In the genomic region with DNA sequence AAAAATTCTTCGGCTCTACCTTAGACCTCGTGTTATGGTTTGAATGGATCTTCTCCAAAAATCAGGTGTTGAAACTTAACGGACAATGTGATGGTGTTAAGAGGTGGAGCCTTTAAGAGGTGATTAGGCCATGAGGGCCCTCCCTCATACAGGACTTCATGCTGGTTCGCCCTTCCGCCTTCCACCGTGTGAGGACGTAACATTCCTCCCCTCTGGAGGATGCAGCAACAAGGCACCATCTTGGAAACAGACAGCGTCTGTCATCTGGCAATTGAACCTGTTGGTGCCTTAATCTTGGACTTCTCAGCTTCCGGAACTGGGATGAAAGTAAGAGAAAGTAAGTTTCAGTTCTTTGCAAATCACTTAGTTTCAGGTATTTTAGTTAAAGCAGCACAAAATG, we compare ENCODE assay signal across 14 cellular contexts.
DNase-seq lines count a peak whose midpoint lies in the region; ATAC-seq and TF ChIP-seq lines count a peak whose summit lies in the region.
"Had no signal": no experiment of that assay in that cellular context is flagged by ENCODE, and none has a peak within 500 bp of the region (broad histone marks: within the 10 kb centered on the region; RNA-seq: fewer than 3 reads in every experiment).

No MANE protein-coding gene starts in this region.

- no peaks in the 10 kb centered on the region for H3K36me3 ChIP-seq in GM23338 (ENCODE audit: insufficient read depth)
- H3K36me3 ChIP-seq in HUES64 (ENCODE audit: insufficient read depth, low read length): no peaks in the 10 kb centered on the region
- H3K36me3 ChIP-seq in iPS-15b (ENCODE audit: control insufficient read depth, insufficient read depth, low read length): no peaks in the 10 kb centered on the region
- no peaks in the 10 kb centered on the region for H3K36me3 ChIP-seq in heart right ventricle
- H3K36me3 ChIP-seq: BE2C had no signal

- H3K9me2 ChIP-seq in GM23338 (ENCODE audit: insufficient read depth): peaks cover 7% of the 10 kb centered on the region; the same call in 1 of the 2 replicates

- no peaks in the 10 kb centered on the region for H3K27me3 ChIP-seq in GM23338 (ENCODE audit: insufficient read depth)
- peaks cover 41% of the 10 kb centered on the region for H3K27me3 ChIP-seq in HUES64 (ENCODE audit: insufficient read depth, low read length)
- H3K27me3 ChIP-seq in iPS-15b (ENCODE audit: control insufficient read depth, insufficient read depth, low read length): peaks cover 6% of the 10 kb centered on the region
- no peaks in the 10 kb centered on the region for H3K27me3 ChIP-seq in heart right ventricle
- H3K27me3 ChIP-seq: BE2C had no signal

- peak overlapping the region; percentile 64; the same call in 1 of the 2 replicates for H3K4me2 ChIP-seq in GM23338

- WGBS in HUES64: 38% methylated on average over 9 of the region's 9 CpGs
- 71 to 81% methylated on average over 9 of the region's 9 CpGs for WGBS in heart right ventricle, 2 donors

- ATAC-seq in GM23338: peak; percentile 80
- no peak for ATAC-seq in heart right ventricle

- H3K27ac ChIP-seq in GM23338 (ENCODE audit: low read depth) (no peak overlapping the region), HUES64 (ENCODE audit: low read depth, low read length) (peak overlapping the region; percentile 94), heart right ventricle (no peak overlapping the region)
- H3K27ac ChIP-seq: C4-2B had no signal

- no peaks in the 10 kb centered on the region for H3K9me3 Mint-ChIP-seq in GM23338
- H3K9me3 Mint-ChIP-seq: CD4-positive, alpha-beta memory T cell had no signal

- no peak overlapping the region for H3K9ac ChIP-seq in HUES64 (ENCODE audit: low read depth, low read length)
- H3K9ac ChIP-seq in iPS-15b (ENCODE audit: low read depth, low read length): no peak overlapping the region

- H3K4me1 Mint-ChIP-seq in GM23338: peaks cover 27% of the 10 kb centered on the region
- H3K4me1 Mint-ChIP-seq: CD4-positive, alpha-beta memory T cell had no signal

- DNase-seq in GM23338 (ENCODE audit: low spot score) (peak; percentile 42), heart right ventricle (no peak), HK-2 (ENCODE audit: unreplicated experiment) (no peak), AG20443 (ENCODE audit: low spot score) (no peak)
- no peak for DNase-seq in stimulated activated CD8-positive, alpha-beta memory T cell treated with anti-CD3 and anti-CD28 coated beads, Interleukin-4, amount 100 ng/mL, for 48 hours
- DNase-seq: BE2C; CD4-positive, alpha-beta memory T cell; DMS79; GDM1; IMR-90; KBM-7 had no signal

- no peak overlapping the region for H3K4me3 Mint-ChIP-seq in GM23338
- H3K4me3 Mint-ChIP-seq: CD4-positive, alpha-beta memory T cell had no signal

- H3K4me3 ChIP-seq in GM23338 (no peak overlapping the region), HUES64 (ENCODE audit: low read length) (peak overlapping the region; percentile 26), iPS-15b (ENCODE audit: low read depth, low read length) (peak overlapping the region; percentile 24), heart right ventricle (no peak overlapping the region)

- peaks cover 23% of the 10 kb centered on the region for H3K4me1 ChIP-seq in GM23338 (ENCODE audit: insufficient read depth)
- H3K4me1 ChIP-seq in HUES64 (ENCODE audit: insufficient read depth, low read length): peaks cover 23% of the 10 kb centered on the region
- H3K4me1 ChIP-seq in iPS-15b (ENCODE audit: control insufficient read depth, insufficient read depth, low read length): peaks cover 21% of the 10 kb centered on the region
- peaks cover 0 to under 1% (median 0%) of the 10 kb centered on the region in 9 donors for H3K4me1 ChIP-seq in heart right ventricle
- H3K4me1 ChIP-seq: BE2C had no signal

- no peaks in the 10 kb centered on the region for H3K79me2 ChIP-seq in GM23338 (replicated peaks; ENCODE audit: insufficient read depth)

- TF ChIP-seq CTCF in GM23338 (conservative IDR thresholded peaks at IDR 0.05; ENCODE audit: low read depth in 2 of 2) (no peak), heart right ventricle (IDR thresholded peaks at IDR 0.05) (no peak)

- no peak overlapping the region for H3K27ac Mint-ChIP-seq in GM23338
- H3K27ac Mint-ChIP-seq: CD4-positive, alpha-beta memory T cell had no signal

- no peaks in the 10 kb centered on the region for H4K20me1 ChIP-seq in GM23338 (replicated peaks; ENCODE audit: insufficient read depth)

- intact Hi-C loops in heart right ventricle (cut with DNase I): loop anchor here in 2 of 10 donors (10.0 kb wide), 2 partner anchors 124 to 494 kb away; partner anchors contain the start of gene SPRED2 (in 1 of the 2)

- no peaks in the 10 kb centered on the region for H3F3A ChIP-seq in GM23338 (replicated peaks; ENCODE audit: low read depth)

- H3K9me3 ChIP-seq in HUES64 (ENCODE audit: insufficient read depth, low read depth, low read length): no peaks in the 10 kb centered on the region
- H3K9me3 ChIP-seq in iPS-15b (ENCODE audit: control insufficient read depth, insufficient read depth, low read length): no peaks in the 10 kb centered on the region
- H3K9me3 ChIP-seq in heart right ventricle: no peaks in the 10 kb centered on the region
- H3K9me3 ChIP-seq: BE2C had no signal

- H2AFZ ChIP-seq in GM23338: no peak overlapping the region

- H3K36me3 Mint-ChIP-seq in GM23338 (ENCODE audit: low read depth): no peaks in the 10 kb centered on the region; the same call in 2 of the 3 replicates
- H3K36me3 Mint-ChIP-seq: CD4-positive, alpha-beta memory T cell had no signal

- H3K27me3 Mint-ChIP-seq in GM23338 (ENCODE audit: insufficient read depth, low read depth, poor library complexity): peaks cover 6% of the 10 kb centered on the region

TF ChIP-seq in GM23338, 12 proteins besides CTCF, POLR2A, EP300 and RAD21 (continues in another document):
- TF ChIP-seq EZH2 (IDR thresholded peaks at IDR 0.05; ENCODE audit: low read depth, unreplicated experiment) (no peak), CREB1 (CRISPR knock-in tag; IDR thresholded peaks at IDR 0.05; ENCODE audit: low read depth) (no peak), STAT1 (IDR thresholded peaks at IDR 0.05; ENCODE audit: unreplicated experiment) (no peak), ZNF462 (CRISPR knock-in tag; IDR thresholded peaks at IDR 0.05) (no peak), POLR2AphosphoS5 (IDR thresholded peaks at IDR 0.05; ENCODE audit: low read depth) (no peak), EZH2phosphoT487 (IDR thresholded peaks at IDR 0.05; ENCODE audit: unreplicated experiment) (no peak)

Comparison
In these comparisons a context has a peak if more than half of its experiments do, and no peak if none do; other contexts are left out.
1. H3K4me3 ChIP-seq: peak in HUES64 (single experiment) and iPS-15b (single experiment); none in GM23338 (single experiment) and heart right ventricle (0 of 10).